ENCODE assay signal across 9 cellular contexts in genomic region chr21:41769106-41769505, GRCh38. TPM values are rescaled to one million over a fixed set of nuclear protein-coding genes. Genes with fewer than 3 reads are reported as not detected.
DNase-seq lines count a peak whose midpoint lies in the region; ATAC-seq and TF ChIP-seq lines count a peak whose summit lies in the region.
"Had no signal": no experiment of that assay in that cellular context is flagged by ENCODE, and none has a peak within 500 bp of the region (broad histone marks: within the 10 kb centered on the region; RNA-seq: fewer than 3 reads in every experiment).

No MANE protein-coding gene starts in this region.

- H3K36me3 ChIP-seq in liver (ENCODE audit: control insufficient read depth in 4 of 4, insufficient read depth in 3 of 4, low read depth in 1 of 4, low read length in 3 of 4): no peaks in the 10 kb centered on the region
- H3K36me3 ChIP-seq in tibial artery: no peaks in the 10 kb centered on the region

- H3K27ac ChIP-seq in liver (ENCODE audit: low read depth in 1 of 2, low read length in 2 of 2): peak overlapping the region; percentile 85 to 92
- H3K27ac ChIP-seq in tibial artery: peak overlapping the region; percentile 81 to 83

- H3K27me3 ChIP-seq in liver (ENCODE audit: control insufficient read depth in 4 of 4, insufficient read depth in 4 of 4, low read length in 3 of 4) (no peaks in the 10 kb centered on the region), tibial artery (peaks cover 0 to 13% of the 10 kb centered on the region in 2 donors)

- no peak for DNase-seq in activated T-cell treated with anti-CD3 and anti-CD28 coated beads, Interleukin-2, amount 50 U/mL, for 72 hours
- no peak for DNase-seq in activated T-cell treated with anti-CD3 and anti-CD28 coated beads, Interleukin-2, amount 50 U/mL, for 1 hour
- no peak for DNase-seq in activated naive CD8-positive, alpha-beta T cell treated with anti-CD3 and anti-CD28 coated beads, Interleukin-2, amount 50 U/mL, for 24 hours
- DNase-seq in tibial artery: peak in 1 of 2 donors; percentile 49
- DNase-seq in stimulated activated CD4-positive, alpha-beta T cell treated with anti-CD3 and anti-CD28 coated beads, Interleukin-1b, Interleukin-23, amount 100 ng/mL, for 48 hours: no peak
- no peak for DNase-seq in DMS 273 treated with DMSO at 0.1 percent for 48 hours (lab: John Stamatoyannopoulos, UW)

- H3K9me3 Mint-ChIP-seq in activated T-cell treated with anti-CD3 and anti-CD28 coated beads, Interleukin-2, amount 50 U/mL, for 72 hours: no peaks in the 10 kb centered on the region
- H3K9me3 Mint-ChIP-seq in activated naive CD8-positive, alpha-beta T cell treated with anti-CD3 and anti-CD28 coated beads, Interleukin-2, amount 50 U/mL, for 24 hours: no peaks in the 10 kb centered on the region

- peaks cover 26% of the 10 kb centered on the region for H3K4me1 Mint-ChIP-seq in activated T-cell treated with anti-CD3 and anti-CD28 coated beads, Interleukin-2, amount 50 U/mL, for 72 hours (ENCODE audit: low read depth)
- H3K4me1 Mint-ChIP-seq in activated naive CD8-positive, alpha-beta T cell treated with anti-CD3 and anti-CD28 coated beads, Interleukin-2, amount 50 U/mL, for 24 hours: peaks cover 21% of the 10 kb centered on the region

- ATAC-seq in activated T-cell treated with anti-CD3 and anti-CD28 coated beads, Interleukin-2, amount 50 U/mL, for 72 hours (replicated peaks in 1 of 2): no peak
- ATAC-seq in activated naive CD8-positive, alpha-beta T cell treated with anti-CD3 and anti-CD28 coated beads, Interleukin-2, amount 50 U/mL, for 24 hours: no peak
- ATAC-seq in HG03521 (IDR thresholded peaks at IDR 0.05; ENCODE audit: unreplicated experiment): no peak

- intact Hi-C loops in tibial artery (cut with DNase I; ENCODE audit: low total_unique reads): no loop called here

- H3K4me1 ChIP-seq in liver (ENCODE audit: control insufficient read depth in 4 of 4, insufficient read depth in 4 of 4, low read length in 3 of 4) (peaks cover 5 to 35% (median 21%) of the 10 kb centered on the region in 4 donors), tibial artery (peaks cover 0 to 18% (median 11%) of the 10 kb centered on the region in 4 donors)

- H3K4me3 ChIP-seq in liver (ENCODE audit: low read depth in 1 of 3, low read length in 3 of 3) (peak overlapping the region; percentile 33 to 67 (median 65)), tibial artery (peak overlapping the region; percentile 65 to 90)

- WGBS in liver: 12% methylated on average over 11 of the region's 11 CpGs

- H3K9me3 ChIP-seq in liver (ENCODE audit: control insufficient read depth in 4 of 4, low read length in 3 of 4) (no peaks in the 10 kb centered on the region), tibial artery (no peaks in the 10 kb centered on the region)

- TF ChIP-seq RAD21 in liver (IDR thresholded peaks at IDR 0.05): no peak

- H3K27ac Mint-ChIP-seq in activated T-cell treated with anti-CD3 and anti-CD28 coated beads, Interleukin-2, amount 50 U/mL, for 72 hours: no peak overlapping the region
- H3K27ac Mint-ChIP-seq in activated naive CD8-positive, alpha-beta T cell treated with anti-CD3 and anti-CD28 coated beads, Interleukin-2, amount 50 U/mL, for 24 hours: no peak overlapping the region

- H3K36me3 Mint-ChIP-seq in activated T-cell treated with anti-CD3 and anti-CD28 coated beads, Interleukin-2, amount 50 U/mL, for 72 hours (ENCODE audit: insufficient read depth in 2 of 2): peaks cover 0 to 3% of the 10 kb centered on the region in 2 donors
- H3K36me3 Mint-ChIP-seq in activated naive CD8-positive, alpha-beta T cell treated with anti-CD3 and anti-CD28 coated beads, Interleukin-2, amount 50 U/mL, for 24 hours (ENCODE audit: low read depth): peaks cover 3% of the 10 kb centered on the region

- peak overlapping the region; percentile 66 to 75 for H3K9ac ChIP-seq in liver (ENCODE audit: low read depth in 1 of 2, low read length in 2 of 2)

- TF ChIP-seq CTCF in liver (IDR thresholded peaks at IDR 0.05; ENCODE audit: low read depth, low read length, missing input control): no peak
- TF ChIP-seq CTCF in tibial artery (IDR thresholded peaks at IDR 0.05): no peak

- H3K27me3 Mint-ChIP-seq in activated T-cell treated with anti-CD3 and anti-CD28 coated beads, Interleukin-2, amount 50 U/mL, for 72 hours (ENCODE audit: low read depth): peaks cover 64% of the 10 kb centered on the region
- H3K27me3 Mint-ChIP-seq in activated naive CD8-positive, alpha-beta T cell treated with anti-CD3 and anti-CD28 coated beads, Interleukin-2, amount 50 U/mL, for 24 hours: peaks cover 76% of the 10 kb centered on the region

- H3K4me3 Mint-ChIP-seq in activated T-cell treated with anti-CD3 and anti-CD28 coated beads, Interleukin-2, amount 50 U/mL, for 72 hours: peak overlapping the region; percentile 88 to 97
- peak overlapping the region; percentile 79 for H3K4me3 Mint-ChIP-seq in activated naive CD8-positive, alpha-beta T cell treated with anti-CD3 and anti-CD28 coated beads, Interleukin-2, amount 50 U/mL, for 24 hours

TF ChIP-seq in liver, 16 proteins besides CTCF, POLR2A, EP300 and RAD21:
- TF ChIP-seq JUND (IDR thresholded peaks at IDR 0.05) (no peak), REST (IDR thresholded peaks at IDR 0.05) (no peak), HNF4G (IDR thresholded peaks at IDR 0.05) (no peak), RXRA (IDR thresholded peaks at IDR 0.05) (no peak), FOXA2 (IDR thresholded peaks at IDR 0.05) (no peak), ZBTB33 (IDR thresholded peaks at IDR 0.05) (no peak), HNF4A (conservative IDR thresholded peaks at IDR 0.05) (no peak), GABPA (IDR thresholded peaks at IDR 0.05 in 1 of 2, conservative IDR thresholded peaks at IDR 0.05 in 1 of 2) (no peak), SP1 (IDR thresholded peaks at IDR 0.05) (no peak), ATF3 (IDR thresholded peaks at IDR 0.05) (no peak), TAF1 (conservative IDR thresholded peaks at IDR 0.05) (no peak), FOXA1 (IDR thresholded peaks at IDR 0.05) (no peak), EGR1 (IDR thresholded peaks at IDR 0.05; ENCODE audit: low read depth in 2 of 2) (no peak), YY1 (IDR thresholded peaks at IDR 0.05) (no peak)

RNA-seq across cellular contexts. Expression of gene RIPK4, which starts 2.3 kb away (rescaled TPM):
- under 1 TPM; 0.46 to 0.60 TPM for total RNA-seq in activated T-cell treated with anti-CD3 and anti-CD28 coated beads, Interleukin-2, amount 50 U/mL, for 72 hours
- total RNA-seq in liver: 10 to 100 TPM in 1 of 2 donors, 1 to 10 TPM in 1; 9.9 to 22.6 TPM
- 1 to 10 TPM; 4.7 to 7.2 TPM for polyA plus RNA-seq in liver
- polyA plus RNA-seq: neural cell had no signal

Comparison
In these comparisons a context has a peak if more than half of its experiments do, and no peak if none do; other contexts are left out.
1. RNA of gene RIPK4, which starts 2.3 kb away (total RNA-seq): 9.9 to 22.6 TPM in liver; 0.46 to 0.60 TPM in activated T-cell treated with anti-CD3 and anti-CD28 coated beads, Interleukin-2, amount 50 U/mL, for 72 hours; every median in the first group is over 4 times any median in the second.